12 cellular contexts compared by ENCODE assay signal in genomic region chr4:37661643-37662221, GRCh38. TPM values are rescaled to one million over a fixed set of nuclear protein-coding genes. Genes with fewer than 3 reads are reported as not detected.
DNase-seq lines count a peak whose midpoint lies in the region; ATAC-seq, FAIRE-seq and TF ChIP-seq lines count a peak whose summit lies in the region.
"Had no signal": no experiment of that assay in that cellular context is flagged by ENCODE, and none has a peak within 500 bp of the region (broad histone marks: within the 10 kb centered on the region; RNA-seq: fewer than 3 reads in every experiment).

No MANE protein-coding gene starts in this region.

- peak overlapping the region; percentile 35 for H3K4me2 ChIP-seq in endothelial cell of umbilical vein (ENCODE audit: insufficient read depth, low read length)

- no peak overlapping the region for H3K9ac ChIP-seq in endothelial cell of umbilical vein (replicated peaks; ENCODE audit: extremely low read depth, insufficient read depth, low read length)

- H3K4me1 ChIP-seq in endothelial cell of umbilical vein (ENCODE audit: control insufficient read depth, extremely low read depth, insufficient read depth, low read length): peaks cover 52% of the 10 kb centered on the region
- peaks cover 80% of the 10 kb centered on the region for H3K4me1 ChIP-seq in psoas muscle

- H3K27ac ChIP-seq in endothelial cell of umbilical vein (ENCODE audit: insufficient read depth, low read depth, low read length) (peak overlapping the region; percentile 27), psoas muscle (peak overlapping the region; percentile 54)

- BruUV-seq in endothelial cell of umbilical vein (replicated peaks; lab: Mats Ljungman, UMichigan) (no TSS peak), Calu3 (replicated peaks; lab: Mats Ljungman, UMichigan) (no TSS peak)

- DNase-seq in DMS 273 treated with DMSO at 0.1 percent for 48 hours (lab: John Stamatoyannopoulos, UW) (peak; percentile 47), NCI-H446 (lab: John Stamatoyannopoulos, UW) (peak; percentile 14 to 63), endothelial cell of umbilical vein (ENCODE audit: low read depth, low spot score) (peak; percentile 48), psoas muscle (no peak), mucosa of gallbladder (ENCODE audit: low spot score) (no peak), Calu3 (no peak), DMS53 treated with DMSO at 0.1 percent for 48 hours (lab: John Stamatoyannopoulos, UW; ENCODE audit: unreplicated experiment) (no peak)
- DNase-seq in activated CD4-positive, alpha-beta memory T cell treated with anti-CD3 and anti-CD28 coated beads for 36 hours: no peak
- DNase-seq: activated naive CD8-positive, alpha-beta T cell treated with anti-CD3 and anti-CD28 coated beads, Interleukin-2, amount 10 ng/mL, durations not matched to agents 7 days and 5 days; KG1; SW 1271 had no signal

- FAIRE-seq in endothelial cell of umbilical vein (lab: Jason Lieb, UNC): peak; percentile 55
- FAIRE-seq: endometrium had no signal

- H3K36me3 ChIP-seq in endothelial cell of umbilical vein (ENCODE audit: control insufficient read depth in 2 of 2, extremely low read depth in 1 of 2, insufficient read depth in 2 of 2, low read length in 2 of 2) (no peaks in the 10 kb centered on the region), psoas muscle (ENCODE audit: insufficient read depth in 1 of 2, low read depth in 1 of 2) (no peaks in the 10 kb centered on the region)

- H3K4me3 Mint-ChIP-seq in activated CD4-positive, alpha-beta memory T cell treated with anti-CD3 and anti-CD28 coated beads for 36 hours: no peak overlapping the region
- no peak overlapping the region for H3K4me3 Mint-ChIP-seq in Calu3 (ENCODE audit: low read depth, unreplicated experiment)
- H3K4me3 Mint-ChIP-seq: activated naive CD8-positive, alpha-beta T cell treated with anti-CD3 and anti-CD28 coated beads, Interleukin-2, amount 10 ng/mL, durations not matched to agents 7 days and 5 days had no signal

- no peak overlapping the region for H3K4me3 ChIP-seq in endothelial cell of umbilical vein (replicated peaks in 1 of 3; ENCODE audit: insufficient read depth in 1 of 3, low read depth in 1 of 3, low read length in 3 of 3)
- H3K4me3 ChIP-seq in psoas muscle: no peak overlapping the region

- H3K79me2 ChIP-seq in endothelial cell of umbilical vein (ENCODE audit: control insufficient read depth, insufficient read depth, low read length): peaks cover 78% of the 10 kb centered on the region

- no peaks in the 10 kb centered on the region for H3K27me3 Mint-ChIP-seq in activated CD4-positive, alpha-beta memory T cell treated with anti-CD3 and anti-CD28 coated beads for 36 hours
- H3K27me3 Mint-ChIP-seq in Calu3 (ENCODE audit: unreplicated experiment): no peaks in the 10 kb centered on the region
- H3K27me3 Mint-ChIP-seq: activated naive CD8-positive, alpha-beta T cell treated with anti-CD3 and anti-CD28 coated beads, Interleukin-2, amount 10 ng/mL, durations not matched to agents 7 days and 5 days had no signal

- H3K27me3 ChIP-seq in endothelial cell of umbilical vein (ENCODE audit: control insufficient read depth in 2 of 2, insufficient read depth in 2 of 2, low read length in 2 of 2) (no peaks in the 10 kb centered on the region), psoas muscle (ENCODE audit: insufficient read depth in 3 of 3, low read length in 2 of 3) (no peaks in the 10 kb centered on the region)

- H3K27ac Mint-ChIP-seq in activated CD4-positive, alpha-beta memory T cell treated with anti-CD3 and anti-CD28 coated beads for 36 hours: no peak overlapping the region
- no peak overlapping the region for H3K27ac Mint-ChIP-seq in Calu3 (ENCODE audit: unreplicated experiment)
- H3K27ac Mint-ChIP-seq: activated naive CD8-positive, alpha-beta T cell treated with anti-CD3 and anti-CD28 coated beads, Interleukin-2, amount 10 ng/mL, durations not matched to agents 7 days and 5 days had no signal

- CTCF ChIA-PET in endothelial cell of umbilical vein (lab: Charles Lee) (interaction anchor here (0.8 to 1.5 kb wide), 5 partner anchors 14 to 140 kb away, joined by 3 to 5 read pairs (median 4); no protein-coding TSS in a partner anchor), Calu3 (lab: Charles Lee) (interaction anchor here (0.6 kb wide), 1 partner anchor 1061 kb away, joined by 3 read pairs; no protein-coding TSS in a partner anchor)
- CTCF ChIA-PET in activated CD4-positive, alpha-beta memory T cell treated with anti-CD3 and anti-CD28 coated beads for 36 hours (lab: Charles Lee): no interaction called here

- POLR2A ChIA-PET in endothelial cell of umbilical vein (lab: Charles Lee): no interaction called here
- POLR2A ChIA-PET in activated CD4-positive, alpha-beta memory T cell treated with anti-CD3 and anti-CD28 coated beads for 36 hours (lab: Charles Lee): no interaction called here

- no peaks in the 10 kb centered on the region for H4K20me1 ChIP-seq in endothelial cell of umbilical vein (replicated peaks; ENCODE audit: control insufficient read depth, extremely low read depth, insufficient read depth, low read length)

- ATAC-seq in psoas muscle: peak; percentile 21 to 60 (median 43)

- H3K9me3 ChIP-seq in endothelial cell of umbilical vein (replicated peaks; ENCODE audit: control insufficient read depth, insufficient read depth, low read length): peaks cover 2% of the 10 kb centered on the region
- H3K9me3 ChIP-seq in psoas muscle: peaks cover 8% of the 10 kb centered on the region

- dilution Hi-C loops in endothelial cell of umbilical vein (cut with MboI; ENCODE audit: extremely low pct_ligation_motif_present, low sequenced_read_pairs): no loop called here

- H2AFZ ChIP-seq in endothelial cell of umbilical vein (ENCODE audit: low read depth, low read length): no peak overlapping the region

- H3K9me1 ChIP-seq in endothelial cell of umbilical vein (replicated peaks; ENCODE audit: control insufficient read depth, extremely low read depth, insufficient read depth, low read length): no peaks in the 10 kb centered on the region

- WGBS in psoas muscle, 3 donors: 11 to 15% (median 14%) methylated on average over 3 of the region's 3 CpGs

- H3K9me3 Mint-ChIP-seq in activated CD4-positive, alpha-beta memory T cell treated with anti-CD3 and anti-CD28 coated beads for 36 hours: peaks cover 10% of the 10 kb centered on the region
- H3K9me3 Mint-ChIP-seq in Calu3 (ENCODE audit: low read depth, unreplicated experiment): no peaks in the 10 kb centered on the region

- intact Hi-C loops in endothelial cell of umbilical vein (cut with micrococcal nuclease): no loop called here
- intact Hi-C loops in psoas muscle (cut with DNase I): loop anchor here in 1 of 2 donors (5.0 kb wide), 1 partner anchor 34 kb away; no protein-coding TSS in a partner anchor
- intact Hi-C loops in activated CD4-positive, alpha-beta memory T cell treated with anti-CD3 and anti-CD28 coated beads for 36 hours (cut with micrococcal nuclease): no loop called here
- intact Hi-C loops in Calu3 (cut with micrococcal nuclease; ENCODE audit: unreplicated experiment): no loop called here

- TF ChIP-seq CTCF in endothelial cell of umbilical vein (IDR thresholded peaks at IDR 0.05; ENCODE audit: extremely low read depth in 1 of 2, insufficient read depth in 1 of 2, low read depth in 1 of 2, low read length in 2 of 2) (no peak), psoas muscle (IDR thresholded peaks at IDR 0.05) (no peak), Calu3 (IDR thresholded peaks at IDR 0.05; ENCODE audit: unreplicated experiment) (no peak)

- TF ChIP-seq POLR2A in endothelial cell of umbilical vein (IDR thresholded peaks at IDR 0.05; ENCODE audit: low read depth, low read length): no peak

- H3K36me3 Mint-ChIP-seq in activated CD4-positive, alpha-beta memory T cell treated with anti-CD3 and anti-CD28 coated beads for 36 hours: peaks cover 19% of the 10 kb centered on the region
- H3K36me3 Mint-ChIP-seq in Calu3 (ENCODE audit: insufficient read depth, unreplicated experiment): peaks cover 6% of the 10 kb centered on the region

- H3K4me1 Mint-ChIP-seq in activated CD4-positive, alpha-beta memory T cell treated with anti-CD3 and anti-CD28 coated beads for 36 hours (ENCODE audit: low read depth): peaks cover 44% of the 10 kb centered on the region
- H3K4me1 Mint-ChIP-seq in Calu3 (ENCODE audit: low read depth, unreplicated experiment): peaks cover 17% of the 10 kb centered on the region

TF ChIP-seq in endothelial cell of umbilical vein, 7 proteins besides CTCF, POLR2A, EP300 and RAD21:
- TF ChIP-seq JUN (IDR thresholded peaks at IDR 0.05; ENCODE audit: borderline replicate concordance, insufficient read depth, insufficient read length, low read depth): peak; percentile 15
- TF ChIP-seq POLR2AphosphoS5 (IDR thresholded peaks at IDR 0.05; ENCODE audit: insufficient read depth, low read depth, low read length): no peak
- peak; percentile 32 for TF ChIP-seq FOS (IDR thresholded peaks at IDR 0.05; ENCODE audit: borderline replicate concordance, insufficient read depth, low read length)

RNA-seq across cellular contexts. Expression of gene RELL1, which starts 24.4 kb away (rescaled TPM):
- total RNA-seq in endothelial cell of umbilical vein (87.1 and 91.7 TPM in 2 replicates), psoas muscle (10 to 100 TPM; 21.0 to 35.7 (median 25.1) TPM), mucosa of gallbladder (33.8 TPM), Calu3 (2022) (15.4 and 18.2 TPM in 2 replicates)
- polyA plus RNA-seq in endothelial cell of umbilical vein (17.0 and 20.8 TPM in 2 replicates), psoas muscle (1 to 10 TPM; 2.3 to 3.4 (median 2.9) TPM)
- polyA plus RNA-seq in endothelial cell of umbilical vein (2011; cell fraction: cytosol; rRNA removed): 24.3 and 27.8 TPM in 2 replicates
- 22.5 and 24.3 TPM in 2 replicates for polyA plus RNA-seq in endothelial cell of umbilical vein (2011; cell fraction: nucleus; rRNA removed)
- 15.7 and 19.4 TPM in 2 replicates for polyA plus RNA-seq in endothelial cell of umbilical vein (2012)
- polyA minus RNA-seq in endothelial cell of umbilical vein: 99.1 and 110 TPM in 2 replicates
- 4.8 TPM for polyA minus RNA-seq in endothelial cell of umbilical vein (2011; cell fraction: cytosol; rRNA and poly(A)+ RNA removed)
- 30.8 and 45.3 TPM in 2 replicates for polyA minus RNA-seq in endothelial cell of umbilical vein (2011; cell fraction: nucleus; rRNA and poly(A)+ RNA removed)
- 10 to 100 TPM; 15.0 to 16.0 TPM for total RNA-seq in activated CD4-positive, alpha-beta memory T cell treated with anti-CD3 and anti-CD28 coated beads for 36 hours

Comparison
In these comparisons a context has a peak if more than half of its experiments do, and no peak if none do; other contexts are left out.
1. DNase-seq: peak in DMS 273 treated with DMSO at 0.1 percent for 48 hours (single experiment), NCI-H446 (2 of 2) and endothelial cell of umbilical vein (single experiment); none in psoas muscle (0 of 2), mucosa of gallbladder (single experiment), activated CD4-positive, alpha-beta memory T cell treated with anti-CD3 and anti-CD28 coated beads for 36 hours (single experiment), Calu3 (single experiment) and DMS53 treated with DMSO at 0.1 percent for 48 hours (single experiment).